Comparison of ENCODE assay signal across 8 cellular contexts in genomic region chr2:177332041-177332991, GRCh38.
DNase-seq lines count a peak whose midpoint lies in the region; ATAC-seq and TF ChIP-seq lines count a peak whose summit lies in the region.

No MANE protein-coding gene starts in this region.

- no peak overlapping the region for H4K91ac ChIP-seq in trophoblast cell (ENCODE audit: low read depth, low read length)

- no peaks in the 10 kb centered on the region for H3K9me3 Mint-ChIP-seq in activated naive CD8-positive, alpha-beta T cell treated with anti-CD3 and anti-CD28 coated beads, Interleukin-2, amount 10 ng/mL, durations not matched to agents 7 days and 5 days

- H3K36me3 Mint-ChIP-seq in activated naive CD8-positive, alpha-beta T cell treated with anti-CD3 and anti-CD28 coated beads, Interleukin-2, amount 10 ng/mL, durations not matched to agents 7 days and 5 days = peaks cover 5% of the 10 kb centered on the region

- no peaks in the 10 kb centered on the region for H3K79me2 ChIP-seq in trophoblast cell (ENCODE audit: control insufficient read depth, insufficient read depth, low read length, poor library complexity)

- H2AK5ac ChIP-seq in trophoblast cell (ENCODE audit: low read length) = no peak overlapping the region

- peaks cover 20% of the 10 kb centered on the region for H3K4me1 Mint-ChIP-seq in activated naive CD8-positive, alpha-beta T cell treated with anti-CD3 and anti-CD28 coated beads, Interleukin-2, amount 10 ng/mL, durations not matched to agents 7 days and 5 days

- TF ChIP-seq CTCF in heart right ventricle (IDR thresholded peaks at IDR 0.05) = peak in 8 of 9 donors; percentile 60 to 76 (median 70)

- H2BK5ac ChIP-seq in trophoblast cell (ENCODE audit: low read depth, low read length, poor library complexity) = no peak overlapping the region

- no peak overlapping the region for H2BK120ac ChIP-seq in trophoblast cell (ENCODE audit: insufficient read depth, low read length, poor library complexity)

- H3K4me1 ChIP-seq in HUES48 (ENCODE audit: control insufficient read depth, insufficient read depth, low read length) = peaks cover 18% of the 10 kb centered on the region
- peaks cover 2% of the 10 kb centered on the region for H3K4me1 ChIP-seq in NT2/D1 (ENCODE audit: insufficient read depth, insufficient read length)
- H3K4me1 ChIP-seq in heart right ventricle = peaks cover 0 to 20% (median 0%) of the 10 kb centered on the region in 9 donors
- H3K4me1 ChIP-seq in trophoblast cell (ENCODE audit: control insufficient read depth in 1 of 2, insufficient read depth in 2 of 2, low read length in 2 of 2) = peaks cover 0 to 6% of the 10 kb centered on the region in 2 experiments

- peak overlapping the region; percentile 17 for H4K8ac ChIP-seq in trophoblast cell (ENCODE audit: low read depth, low read length)

- WGBS in heart right ventricle, 2 donors = 22 to 30% methylated on average over 9 of the region's 9 CpGs
- WGBS in trophoblast cell (ENCODE audit: extremely low coverage, insufficient coverage, insufficient read length) = no CpG with 5 or more reads among the region's 9 CpGs

- POLR2A ChIA-PET in activated naive CD8-positive, alpha-beta T cell treated with anti-CD3 and anti-CD28 coated beads, Interleukin-2, amount 10 ng/mL, durations not matched to agents 7 days and 5 days (lab: Charles Lee) = interaction anchor here (1.0 to 3.6 kb wide), 5 partner anchors 60 to 167 kb away, joined by 4 to 20 read pairs (median 5); partner anchors contain the start of genes AGPS and NFE2L2

- no peak overlapping the region for H2AFZ ChIP-seq in trophoblast cell (ENCODE audit: insufficient read depth, low read length, poor library complexity)

- peak overlapping the region; percentile 33 for H3K4me2 ChIP-seq in trophoblast cell (ENCODE audit: low read length)

- peak overlapping the region; percentile 44 for H3K27ac Mint-ChIP-seq in activated naive CD8-positive, alpha-beta T cell treated with anti-CD3 and anti-CD28 coated beads, Interleukin-2, amount 10 ng/mL, durations not matched to agents 7 days and 5 days

- H2BK12ac ChIP-seq in trophoblast cell (ENCODE audit: low read length) = no peak overlapping the region

- H3K27me3 ChIP-seq in HUES48 (ENCODE audit: control insufficient read depth, insufficient read depth, low read length) = no peaks in the 10 kb centered on the region
- no peaks in the 10 kb centered on the region for H3K27me3 ChIP-seq in NT2/D1 (ENCODE audit: insufficient read depth, insufficient read length)
- H3K27me3 ChIP-seq in heart right ventricle = no peaks in the 10 kb centered on the region
- H3K27me3 ChIP-seq in trophoblast cell (ENCODE audit: insufficient read depth, low read length) = no peaks in the 10 kb centered on the region

- no peak overlapping the region for H3K4me3 Mint-ChIP-seq in activated naive CD8-positive, alpha-beta T cell treated with anti-CD3 and anti-CD28 coated beads, Interleukin-2, amount 10 ng/mL, durations not matched to agents 7 days and 5 days

- no peak overlapping the region for H3K14ac ChIP-seq in trophoblast cell (ENCODE audit: low read length)

- H3K23ac ChIP-seq in trophoblast cell (ENCODE audit: low read length) = no peak overlapping the region

- intact Hi-C loops in heart right ventricle (cut with DNase I) = loop anchor here in 9 of 10 donors (1.0 to 10.0 kb wide), 14 partner anchors 35 to 422 kb away; partner anchors contain the start of genes NFE2L2 (in 5 of the 9) and HNRNPA3 (in 1 of the 9)

- no peak overlapping the region; the same call in 1 of the 2 replicates for H3K4me3 ChIP-seq in HUES48 (ENCODE audit: low read depth, low read length)
- no peak overlapping the region for H3K4me3 ChIP-seq in NT2/D1 (ENCODE audit: insufficient read length, low read depth)
- H3K4me3 ChIP-seq in heart right ventricle = peak overlapping the region in 4 of 10 donors; percentile 4 to 21 (median 11)
- H3K4me3 ChIP-seq in trophoblast cell (ENCODE audit: low read depth, low read length) = no peak overlapping the region

- H3K27me3 Mint-ChIP-seq in activated naive CD8-positive, alpha-beta T cell treated with anti-CD3 and anti-CD28 coated beads, Interleukin-2, amount 10 ng/mL, durations not matched to agents 7 days and 5 days = no peaks in the 10 kb centered on the region

- H3K9me3 ChIP-seq in HUES48 (ENCODE audit: control insufficient read depth, insufficient read depth, low read length) (no peaks in the 10 kb centered on the region), NT2/D1 (ENCODE audit: insufficient read depth, low read length) (no peaks in the 10 kb centered on the region), heart right ventricle (no peaks in the 10 kb centered on the region), trophoblast cell (ENCODE audit: insufficient read depth, low read depth, low read length) (no peaks in the 10 kb centered on the region)

- ATAC-seq in GM21423 (IDR thresholded peaks at IDR 0.05; ENCODE audit: unreplicated experiment) = peak; percentile 85
- ATAC-seq in activated naive CD8-positive, alpha-beta T cell treated with anti-CD3 and anti-CD28 coated beads, Interleukin-2, amount 10 ng/mL, durations not matched to agents 7 days and 5 days (ENCODE audit: low read depth) = peak; percentile 81
- peak; percentile 67 to 89 (median 84) for ATAC-seq in heart right ventricle

- peak; percentile 82 for DNase-seq in EH (ENCODE audit: low read depth)
- DNase-seq in NT2/D1 (ENCODE audit: low read depth, low spot score) = peak; percentile 73
- DNase-seq in activated naive CD8-positive, alpha-beta T cell treated with anti-CD3 and anti-CD28 coated beads, Interleukin-2, amount 10 ng/mL, durations not matched to agents 7 days and 5 days = no peak
- peak; percentile 19 to 58 for DNase-seq in heart right ventricle
- peak; percentile 22 to 77 for DNase-seq in trophoblast cell
- no peak for DNase-seq in stimulated activated CD8-positive, alpha-beta memory T cell treated with anti-CD3 and anti-CD28 coated beads, Interleukin-4, amount 100 ng/mL, for 48 hours

- peak overlapping the region; percentile 53 for H3K27ac ChIP-seq in HUES48 (ENCODE audit: low read depth, low read length)
- peak overlapping the region in 5 of 10 donors; percentile 5 to 43 (median 13) for H3K27ac ChIP-seq in heart right ventricle
- peak overlapping the region; percentile 51 for H3K27ac ChIP-seq in trophoblast cell (ENCODE audit: low read depth, low read length)

- H4K12ac ChIP-seq in trophoblast cell (ENCODE audit: low read depth, low read length) = no peak overlapping the region

- no peaks in the 10 kb centered on the region for H3K79me1 ChIP-seq in trophoblast cell (ENCODE audit: low read length)

- no peak overlapping the region for H3K18ac ChIP-seq in trophoblast cell (ENCODE audit: low read length)

- no peak overlapping the region for H3K4ac ChIP-seq in trophoblast cell (ENCODE audit: low read depth, low read length)

- H3K36me3 ChIP-seq in HUES48 (ENCODE audit: control insufficient read depth, insufficient read depth, low read length) = no peaks in the 10 kb centered on the region
- H3K36me3 ChIP-seq in NT2/D1 (ENCODE audit: insufficient read depth, insufficient read length, low read length) = no peaks in the 10 kb centered on the region
- peaks cover 0 to 11% (median 0%) of the 10 kb centered on the region in 9 donors for H3K36me3 ChIP-seq in heart right ventricle
- H3K36me3 ChIP-seq in trophoblast cell (ENCODE audit: control insufficient read depth in 1 of 2, insufficient read depth in 2 of 2, low read length in 2 of 2) = peaks cover 0 to 2% of the 10 kb centered on the region in 2 experiments

- H3K9ac ChIP-seq in HUES48 (ENCODE audit: low read depth, low read length) (peak overlapping the region; percentile 29), NT2/D1 (ENCODE audit: insufficient read length, low read depth) (no peak overlapping the region), trophoblast cell (ENCODE audit: low read length) (no peak overlapping the region)

Comparison
In these comparisons a context has a peak if more than half of its experiments do, and no peak if none do; other contexts are left out.
1. DNase-seq: peak in EH (single experiment), NT2/D1 (single experiment), heart right ventricle (2 of 2) and trophoblast cell (2 of 2); none in activated naive CD8-positive, alpha-beta T cell treated with anti-CD3 and anti-CD28 coated beads, Interleukin-2, amount 10 ng/mL, durations not matched to agents 7 days and 5 days (single experiment) and stimulated activated CD8-positive, alpha-beta memory T cell treated with anti-CD3 and anti-CD28 coated beads, Interleukin-4, amount 100 ng/mL, for 48 hours (single experiment).
2. Peak in every context shown above with its lines, with median percentiles within 50 percentile points of each other: ATAC-seq.